8 cellular contexts compared by ENCODE assay signal in genomic region chr1:85061711-85062424, GRCh38. TPM values are rescaled to one million over a fixed set of nuclear protein-coding genes. Genes with fewer than 3 reads are reported as not detected.
DNase-seq lines count a peak whose midpoint lies in the region; ATAC-seq and TF ChIP-seq lines count a peak whose summit lies in the region.

No MANE protein-coding gene starts in this region.

- peaks cover 13 to 15% (median 14%) of the 10 kb centered on the region in 3 donors for H3K4me1 Mint-ChIP-seq in CD8-positive, alpha-beta memory T cell
- H3K4me1 Mint-ChIP-seq in nephron: peaks cover 6% of the 10 kb centered on the region

- DNase-seq in CD8-positive, alpha-beta memory T cell: peak; percentile 70 to 91 (median 85)
- DNase-seq in HT-29 (ENCODE audit: low spot score): peak; percentile 91
- DNase-seq in OCI-M1 (lab: John Stamatoyannopoulos, UW): peak; percentile 89
- peak; percentile 38 to 67 for DNase-seq in activated T-helper 1 cell treated with anti-CD3 and anti-CD28 coated beads, Interleukin-2, amount 50 U/mL, for 16 hours (ENCODE audit: low read depth in 1 of 2, low spot score in 1 of 2)
- peak; percentile 100 for DNase-seq in fibroblast of the aortic adventitia (ENCODE audit: low read depth)
- DNase-seq in stimulated activated naive CD4-positive, alpha-beta T cell treated with Interleukin-2 at 50 U/mL for 16 hours (lab: John Stamatoyannopoulos, UW): peak; percentile 77

- no peaks in the 10 kb centered on the region for H3K9me3 Mint-ChIP-seq in CD8-positive, alpha-beta memory T cell
- H3K9me3 Mint-ChIP-seq in nephron: no peaks in the 10 kb centered on the region

- POLR2A ChIA-PET in CD8-positive, alpha-beta memory T cell (lab: Charles Lee): interaction anchor here (0.8 to 1.1 kb wide), 2 partner anchors 12 to 117 kb away, joined by 4 to 5 read pairs; no protein-coding TSS in a partner anchor

- peak overlapping the region; percentile 54 to 90 (median 84) for H3K4me3 Mint-ChIP-seq in CD8-positive, alpha-beta memory T cell
- H3K4me3 Mint-ChIP-seq in nephron: peak overlapping the region; percentile 86 to 94 (median 91)

- peaks cover 0 to 1% (median 0%) of the 10 kb centered on the region in 3 donors for H3K36me3 Mint-ChIP-seq in CD8-positive, alpha-beta memory T cell
- no peaks in the 10 kb centered on the region for H3K36me3 Mint-ChIP-seq in nephron (ENCODE audit: low read depth)

- H3K27me3 ChIP-seq in CD8-positive, alpha-beta memory T cell (ENCODE audit: insufficient read depth, low read length, poor library complexity, severe bottlenecking): no peaks in the 10 kb centered on the region

- H3K4me3 ChIP-seq in CD8-positive, alpha-beta memory T cell (ENCODE audit: low read length): peak overlapping the region; percentile 64
- peak overlapping the region; percentile 76 for H3K4me3 ChIP-seq in fibroblast of the aortic adventitia (ENCODE audit: low read depth, low read length)

- H3K27ac ChIP-seq in CD8-positive, alpha-beta memory T cell (ENCODE audit: low read depth, low read length): peak overlapping the region; percentile 27

- H3K27ac Mint-ChIP-seq in CD8-positive, alpha-beta memory T cell: peak overlapping the region; percentile 11 to 93 (median 79)
- H3K27ac Mint-ChIP-seq in nephron: peak overlapping the region in 2 of 3 experiments; percentile 56 to 67

- peaks cover 11% of the 10 kb centered on the region for H3K4me1 ChIP-seq in CD8-positive, alpha-beta memory T cell (ENCODE audit: insufficient read depth, low read length)

- TF ChIP-seq CTCF in fibroblast of the aortic adventitia (IDR thresholded peaks at IDR 0.05; ENCODE audit: insufficient read depth, low read length) (no peak), nephron (IDR thresholded peaks at IDR 0.05; ENCODE audit: unreplicated experiment in 3 of 3) (no peak)

- peak; percentile 100 for ATAC-seq in GM21360 (IDR thresholded peaks at IDR 0.05; ENCODE audit: unreplicated experiment)

- CTCF ChIA-PET in CD8-positive, alpha-beta memory T cell (lab: Charles Lee): interaction anchor here (0.7 to 1.6 kb wide), 3 partner anchors 34 to 193 kb away, joined by 3 to 7 read pairs (median 5); no protein-coding TSS in a partner anchor

- H3K27me3 Mint-ChIP-seq in CD8-positive, alpha-beta memory T cell: peaks cover 1 to 13% of the 10 kb centered on the region in 2 donors
- H3K27me3 Mint-ChIP-seq in nephron (ENCODE audit: low read depth): no peaks in the 10 kb centered on the region

- H3K9me3 ChIP-seq in CD8-positive, alpha-beta memory T cell (ENCODE audit: low read length): no peaks in the 10 kb centered on the region

- H3K36me3 ChIP-seq in CD8-positive, alpha-beta memory T cell (ENCODE audit: insufficient read depth, low read length): no peaks in the 10 kb centered on the region

RNA-seq across cellular contexts. Expression of gene MCOLN3, which starts 13.6 kb away (rescaled TPM):
- under 1 TPM; 0.47 to 0.50 TPM for total RNA-seq in CD8-positive, alpha-beta memory T cell
- 0.29 TPM for polyA plus RNA-seq in CD8-positive, alpha-beta memory T cell
- total RNA-seq in HT-29 (2014; rRNA removed; shearing (Covaris generic)): not detected in 2 replicates
- 0.90 and 2.3 TPM in 2 replicates for total RNA-seq in fibroblast of the aortic adventitia (ENCODE audit: low replicate concordance)

Comparison
In these comparisons a context has a peak if more than half of its experiments do, and no peak if none do; other contexts are left out.
1. Peak in every context shown above with its lines: DNase-seq, ATAC-seq, H3K4me3 ChIP-seq and H3K27ac ChIP-seq.